In the genomic region with DNA sequence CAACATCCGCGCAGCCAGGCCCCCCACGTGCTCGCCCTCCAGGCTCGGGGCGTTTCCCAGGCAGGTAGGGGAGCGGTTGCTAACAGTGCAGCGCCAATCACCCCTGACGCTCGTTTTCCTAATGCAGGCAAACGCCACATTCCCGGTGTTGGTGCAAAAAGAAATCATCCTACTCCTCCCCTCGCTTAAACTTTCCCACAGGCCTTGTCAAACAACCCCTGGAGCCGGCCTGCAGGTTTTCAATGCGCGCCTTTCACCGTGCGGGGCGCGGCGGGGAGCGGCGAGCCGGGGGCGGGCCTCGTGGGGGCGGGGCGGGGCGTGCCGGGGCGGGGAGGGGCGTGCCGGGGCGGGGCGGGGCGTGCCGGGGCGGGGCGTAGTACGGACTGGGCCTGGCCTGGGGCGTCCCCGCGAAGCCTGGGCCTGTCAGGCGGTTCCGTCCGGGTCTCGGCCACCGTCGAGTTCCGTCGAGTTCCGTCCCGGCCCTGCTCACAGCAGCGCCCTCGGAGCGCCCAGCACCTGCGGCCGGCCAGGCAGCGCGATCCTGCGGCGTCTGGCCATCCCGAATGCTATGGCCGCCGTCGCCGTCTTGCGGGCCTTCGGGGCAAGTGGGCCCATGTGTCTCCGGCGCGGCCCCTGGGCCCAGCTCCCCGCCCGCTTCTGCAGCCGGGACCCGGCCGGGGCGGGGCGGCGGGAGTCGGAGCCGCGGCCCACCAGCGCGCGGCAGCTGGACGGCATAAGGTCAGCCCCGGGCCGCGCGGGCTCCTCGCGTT, we compare ENCODE assay signal across 7 cellular contexts. TPM values are rescaled to one million over a fixed set of nuclear protein-coding genes. Genes with fewer than 3 reads are reported as not detected.
A peak's percentile ranks its signal among the peaks of the same experiment; 100 is the strongest.
DNase-seq lines count a peak whose midpoint lies in the region; ATAC-seq and TF ChIP-seq lines count a peak whose summit lies in the region.

A gene with protein sequence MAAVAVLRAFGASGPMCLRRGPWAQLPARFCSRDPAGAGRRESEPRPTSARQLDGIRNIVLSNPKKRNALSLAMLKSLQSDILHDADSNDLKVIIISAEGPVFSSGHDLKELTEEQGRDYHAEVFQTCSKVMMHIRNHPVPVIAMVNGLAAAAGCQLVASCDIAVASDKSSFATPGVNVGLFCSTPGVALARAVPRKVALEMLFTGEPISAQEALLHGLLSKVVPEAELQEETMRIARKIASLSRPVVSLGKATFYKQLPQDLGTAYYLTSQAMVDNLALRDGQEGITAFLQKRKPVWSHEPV (plus strand): TSS at position 374 of the 770 bp plus-strand sequence. CDS start 195 bp downstream, at position 569.

- intact Hi-C loops in left cardiac atrium (cut with DNase I), result loop anchor here in 1 of 2 donors (5.0 kb wide), 1 partner anchor 225 kb away; no protein-coding TSS in a partner anchor
- intact Hi-C loops in sciatic nerve (cut with DNase I), result loop anchor here (5.0 kb wide), 1 partner anchor 1970 kb away; no protein-coding TSS in a partner anchor

- TF ChIP-seq CTCF in Peyer's patch (IDR thresholded peaks at IDR 0.05), result no peak

- no peaks in the 10 kb centered on the region for H3K36me3 ChIP-seq in Peyer's patch

- WGBS in adipose tissue, 3 donors, result 1 to 2% (median 1%) methylated on average over 75 to 93 of the region's 93 CpGs

- no peaks in the 10 kb centered on the region for H3K9me3 ChIP-seq in Peyer's patch

- TF ChIP-seq POLR2A in Peyer's patch (IDR thresholded peaks at IDR 0.05), result no peak

- H3K27ac ChIP-seq in Peyer's patch (peak within 1 kb of the TSS; percentile 10 to 71 (median 26)), adipose tissue (ENCODE audit: low read depth, low read length) (peak within 1 kb of the TSS; percentile 64)

- H3K4me3 ChIP-seq in Peyer's patch, result peak within 1 kb of the TSS; percentile 50 to 71 (median 58)

- DNase-seq in Peyer's patch, result peak; percentile 47 to 78 (median 73)
- peak; percentile 74 for DNase-seq in left cardiac atrium
- DNase-seq in sciatic nerve (ENCODE audit: low spot score), result peak; percentile 82
- no peak for DNase-seq in AML-193 (lab: John Stamatoyannopoulos, UW)

- H3K4me1 ChIP-seq in Peyer's patch, result peaks cover 0 to 5% (median 2%) of the 10 kb centered on the region in 4 donors

- no peaks in the 10 kb centered on the region for H3K27me3 ChIP-seq in Peyer's patch

- ATAC-seq in GM18511 (IDR thresholded peaks at IDR 0.05; ENCODE audit: unreplicated experiment) (peak; percentile 85), HG02759 (IDR thresholded peaks at IDR 0.05; ENCODE audit: unreplicated experiment) (peak; percentile 82), left cardiac atrium (peak; percentile 91 to 93), sciatic nerve (peak; percentile 87)

RNA-seq across cellular contexts. Expression of the gene that starts here (rescaled TPM):
- total RNA-seq in Peyer's patch (10 to 100 TPM in 1 of 4 donors, 1 to 10 TPM in 3; 2.0 to 16.5 (median 6.1) TPM), left cardiac atrium (10 to 100 TPM; 55.7 to 56.1 TPM), sciatic nerve (8.6 TPM)
- 100 to 1,000 TPM in 1 of 3 donors, 10 to 100 TPM in 2; 49.4 to 224 (median 50.7) TPM for polyA plus RNA-seq in adipose tissue

Comparison
In these comparisons a context has a peak if more than half of its experiments do, and no peak if none do; other contexts are left out.
1. DNase-seq: peak in Peyer's patch (3 of 3), left cardiac atrium (single experiment) and sciatic nerve (single experiment); none in AML-193 (0 of 2).
2. Peak in every context shown above with its lines, with median percentiles within 50 percentile points of each other: ATAC-seq.